In the genomic region with DNA sequence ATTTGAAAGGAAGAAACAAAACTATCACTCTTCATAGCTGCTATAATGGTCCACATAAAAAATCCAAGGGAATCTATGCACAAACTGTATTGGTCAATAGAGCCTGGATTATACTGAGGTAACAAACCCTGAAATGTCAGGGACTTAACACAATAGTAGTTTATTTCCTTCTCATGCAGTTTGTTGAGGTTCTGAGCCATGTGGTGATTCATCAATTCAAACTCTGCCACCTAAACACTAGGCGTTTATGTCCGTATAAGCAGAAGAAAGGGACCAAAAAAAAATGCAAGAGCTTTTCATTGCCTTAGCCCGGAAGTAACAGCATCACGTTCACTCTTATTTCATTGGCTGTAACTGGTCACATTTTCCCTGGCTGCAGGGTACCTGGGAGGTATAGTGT, we compare ENCODE assay signal across 20 cellular contexts.
"Had no signal": no experiment of that assay in that cellular context is flagged by ENCODE, and none has a peak within 500 bp of the region (broad histone marks: within the 10 kb centered on the region; RNA-seq: fewer than 3 reads in every experiment).

No MANE protein-coding gene starts in this region.

- ATAC-seq: gastroesophageal sphincter; mucosa of descending colon; naive thymus-derived CD8-positive, alpha-beta T cell; psoas muscle; sciatic nerve; stimulated activated memory B cell treated with anti-CD40 and anti-IgM and Interleukin-4, amounts not matched to agents 10 μg/mL and 1 μg/mL and 100 μg/mL, for 72 hours had no signal

- H3K4me3 ChIP-seq: dorsolateral prefrontal cortex, esophagus squamous epithelium, gastroesophageal sphincter, mucosa of descending colon, psoas muscle, spleen, tibial artery, upper lobe of left lung, uterus had no signal

- H3K4me1 ChIP-seq: esophagus squamous epithelium, gastroesophageal sphincter, psoas muscle, spleen, tibial artery, upper lobe of left lung, uterus had no signal

- DNase-seq: cortex of kidney; dorsolateral prefrontal cortex; effector CD8-positive, alpha-beta T cell; esophagus squamous epithelium; foreskin fibroblast; immature natural killer cell; mucosa of descending colon; naive thymus-derived CD8-positive, alpha-beta T cell; psoas muscle; spleen; stimulated activated CD4-positive, alpha-beta T cell treated with anti-CD3 and anti-CD28 coated beads, Interleukin-15, amount 100 ng/mL, for 24 hours; stimulated activated CD4-positive, alpha-beta T cell treated with anti-CD3 and anti-CD28 coated beads, Interleukin-1b, Interleukin-23, amount 100 ng/mL, for 48 hours; stimulated activated CD4-positive, alpha-beta T cell treated with anti-CD3 and anti-CD28 coated beads, Interleukin-4, amount 100 ng/mL, for 24 hours; tibial artery; upper lobe of left lung; uterus had no signal

- H3K27ac ChIP-seq: dorsolateral prefrontal cortex, esophagus squamous epithelium, gastroesophageal sphincter, neutrophil, psoas muscle, spleen, tibial artery, upper lobe of left lung, uterus had no signal

- H3K36me3 ChIP-seq: esophagus squamous epithelium, gastroesophageal sphincter, neutrophil, spleen, tibial artery, upper lobe of left lung, uterus had no signal

- H3K27me3 ChIP-seq: dorsolateral prefrontal cortex, esophagus squamous epithelium, gastroesophageal sphincter, neutrophil, spleen, tibial artery, upper lobe of left lung, uterus had no signal
